Comparison of ENCODE assay signal across 22 cellular contexts in the genomic region with DNA sequence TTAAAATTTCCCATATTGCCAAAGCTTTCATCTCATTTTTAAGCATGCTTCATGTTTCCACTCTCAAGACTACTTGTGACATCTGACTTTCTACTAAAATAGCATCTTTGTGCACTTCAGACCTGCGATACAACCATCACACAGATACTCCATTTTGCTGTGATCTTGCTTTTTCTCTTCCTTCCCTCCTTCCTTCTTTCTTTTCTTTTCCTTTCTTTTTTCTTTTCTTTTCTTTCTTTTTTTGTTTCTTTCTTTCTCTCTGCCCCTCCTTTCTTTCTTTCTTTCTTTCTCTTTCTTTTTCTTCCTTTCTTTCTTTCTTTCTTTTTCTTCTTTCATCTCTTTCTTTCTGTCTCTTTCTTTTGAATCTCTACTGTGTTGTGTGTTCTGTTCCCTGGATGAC.
"Had no signal": no experiment of that assay in that cellular context is flagged by ENCODE, and none has a peak within 500 bp of the region (broad histone marks: within the 10 kb centered on the region; RNA-seq: fewer than 3 reads in every experiment).

No MANE protein-coding gene starts in this region.

- H3K9me3 Mint-ChIP-seq: dendritic cell treated with granulocyte-macrophage colony-stimulating factor and Interleukin-4, amounts not matched to agents 40 ng/mL and 50 ng/mL, for 4 days had no signal

- ATAC-seq: gastroesophageal sphincter; left colon; left ventricle myocardium superior; natural killer cell treated with Interleukin-12 subunit alpha and Interleukin-12 subunit beta and Interleukin-15 and Interleukin-18, amount 100 ng/mL, for 72 hours; psoas muscle; sciatic nerve; stimulated activated naive B cell treated with anti-CD40 and anti-IgM and Interleukin-4, amounts not matched to agents 10 μg/mL and 1 μg/mL and 100 μg/mL, for 72 hours; stimulated activated naive CD8-positive, alpha-beta T cell treated with anti-CD3 and anti-CD28 coated beads, Interleukin-15, amount 100 ng/mL, for 72 hours; upper lobe of right lung had no signal

- H3K4me3 ChIP-seq: esophagus squamous epithelium, gastroesophageal sphincter, lung, psoas muscle, testis, tibial nerve, upper lobe of right lung, vagina had no signal

- H3K27me3 Mint-ChIP-seq: dendritic cell treated with granulocyte-macrophage colony-stimulating factor and Interleukin-4, amounts not matched to agents 40 ng/mL and 50 ng/mL, for 4 days; natural killer cell treated with Interleukin-12 subunit alpha and Interleukin-12 subunit beta and Interleukin-15 and Interleukin-18, amount 100 ng/mL, for 72 hours; stimulated activated naive B cell treated with anti-CD40 and anti-IgM and Interleukin-4, amounts not matched to agents 10 μg/mL and 1 μg/mL and 100 μg/mL, for 72 hours; stimulated activated naive CD8-positive, alpha-beta T cell treated with anti-CD3 and anti-CD28 coated beads, Interleukin-15, amount 100 ng/mL, for 72 hours had no signal

- DNase-seq: esophagus squamous epithelium; foreskin fibroblast; glutamatergic neuron; kidney; left colon; left ventricle myocardium superior; mesenchymal stem cell; midbrain; psoas muscle; stimulated activated CD4-positive, alpha-beta T cell treated with anti-CD3 and anti-CD28 coated beads, Interleukin-2, amount 100 ng/mL, for 24 hours; stimulated activated CD4-positive, alpha-beta T cell treated with anti-CD3 and anti-CD28 coated beads, Interleukin-4, amount 100 ng/mL, for 4 hours; stimulated activated naive B cell treated with anti-CD40 and anti-IgM and Interleukin-4, amounts not matched to agents 10 μg/mL and 1 μg/mL and 100 μg/mL, for 72 hours; stimulated activated naive CD8-positive, alpha-beta T cell treated with anti-CD3 and anti-CD28 coated beads, Interleukin-15, amount 100 ng/mL, for 72 hours; testis; upper lobe of right lung had no signal

- H3K4me1 Mint-ChIP-seq: stimulated activated naive B cell treated with anti-CD40 and anti-IgM and Interleukin-4, amounts not matched to agents 10 μg/mL and 1 μg/mL and 100 μg/mL, for 72 hours; stimulated activated naive CD8-positive, alpha-beta T cell treated with anti-CD3 and anti-CD28 coated beads, Interleukin-15, amount 100 ng/mL, for 72 hours had no signal

- H3K9me3 ChIP-seq: esophagus squamous epithelium, gastroesophageal sphincter, psoas muscle, testis, tibial nerve, upper lobe of right lung, vagina had no signal

- H3K36me3 Mint-ChIP-seq: stimulated activated naive B cell treated with anti-CD40 and anti-IgM and Interleukin-4, amounts not matched to agents 10 μg/mL and 1 μg/mL and 100 μg/mL, for 72 hours had no signal

- H3K4me3 Mint-ChIP-seq: dendritic cell treated with granulocyte-macrophage colony-stimulating factor and Interleukin-4, amounts not matched to agents 40 ng/mL and 50 ng/mL, for 4 days; natural killer cell treated with Interleukin-12 subunit alpha and Interleukin-12 subunit beta and Interleukin-15 and Interleukin-18, amount 100 ng/mL, for 72 hours; stimulated activated naive B cell treated with anti-CD40 and anti-IgM and Interleukin-4, amounts not matched to agents 10 μg/mL and 1 μg/mL and 100 μg/mL, for 72 hours; stimulated activated naive CD8-positive, alpha-beta T cell treated with anti-CD3 and anti-CD28 coated beads, Interleukin-15, amount 100 ng/mL, for 72 hours had no signal

- H3K27ac ChIP-seq: esophagus squamous epithelium, gastroesophageal sphincter, psoas muscle, testis, tibial nerve, upper lobe of right lung, vagina had no signal

- H3K27me3 ChIP-seq: esophagus squamous epithelium, gastroesophageal sphincter, testis, tibial nerve, upper lobe of right lung, vagina had no signal

- H3K4me1 ChIP-seq: esophagus squamous epithelium, gastroesophageal sphincter, psoas muscle, testis, tibial nerve, upper lobe of right lung, vagina had no signal

- H3K36me3 ChIP-seq: esophagus squamous epithelium, gastroesophageal sphincter, tibial nerve, upper lobe of right lung, vagina had no signal

- H3K27ac Mint-ChIP-seq: dendritic cell treated with granulocyte-macrophage colony-stimulating factor and Interleukin-4, amounts not matched to agents 40 ng/mL and 50 ng/mL, for 4 days; natural killer cell treated with Interleukin-12 subunit alpha and Interleukin-12 subunit beta and Interleukin-15 and Interleukin-18, amount 100 ng/mL, for 72 hours; stimulated activated naive B cell treated with anti-CD40 and anti-IgM and Interleukin-4, amounts not matched to agents 10 μg/mL and 1 μg/mL and 100 μg/mL, for 72 hours; stimulated activated naive CD8-positive, alpha-beta T cell treated with anti-CD3 and anti-CD28 coated beads, Interleukin-15, amount 100 ng/mL, for 72 hours had no signal
